In the genomic region with DNA sequence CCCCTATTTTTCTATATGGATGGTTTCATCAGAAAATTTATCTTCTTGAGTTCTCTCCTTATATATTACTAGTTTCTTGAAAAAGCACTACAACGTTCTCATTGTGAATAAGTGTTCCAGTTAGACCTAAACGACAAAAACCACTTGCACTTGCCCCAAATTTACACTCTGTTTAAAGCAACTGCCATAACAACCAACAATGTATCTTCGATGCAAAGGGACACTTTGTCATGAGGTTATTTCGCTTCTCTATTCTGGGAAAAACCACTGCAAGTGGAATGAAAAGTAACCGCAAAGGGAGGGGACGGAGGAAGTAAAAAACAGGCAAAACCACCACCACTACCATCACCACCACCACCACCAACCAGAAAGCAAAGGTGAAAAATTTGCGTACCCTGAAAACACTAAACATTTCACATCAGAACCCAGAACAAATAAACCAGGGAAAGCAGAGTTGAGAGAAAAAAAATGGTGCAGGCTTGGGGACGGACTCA, we compare ENCODE assay signal across 8 cellular contexts.
DNase-seq lines count a peak whose midpoint lies in the region; ATAC-seq and TF ChIP-seq lines count a peak whose summit lies in the region.

No MANE protein-coding gene starts in this region.

- no peaks in the 10 kb centered on the region for H3K36me3 ChIP-seq in iPS-15b (ENCODE audit: control insufficient read depth, insufficient read depth, low read length)

- H3K9ac ChIP-seq in iPS-15b (ENCODE audit: low read depth, low read length): peak overlapping the region; percentile 97

- no peaks in the 10 kb centered on the region for H3K9me3 ChIP-seq in iPS-15b (ENCODE audit: control insufficient read depth, insufficient read depth, low read length)

- no peak for ATAC-seq in HG03025 (IDR thresholded peaks at IDR 0.05; ENCODE audit: low FRiP score, unreplicated experiment)
- no peak for ATAC-seq in HG03280 (IDR thresholded peaks at IDR 0.05; ENCODE audit: unreplicated experiment)

- POLR2A ChIA-PET in GM10248 (lab: Yijun Ruan, JAX): no interaction called here

- TF ChIP-seq CTCF in GM10248 (IDR thresholded peaks at IDR 0.05; ENCODE audit: control extremely low read depth, extremely low read depth, low read depth, missing control alignments) (no peak), LNCaP clone FGC (IDR thresholded peaks at IDR 0.05; ENCODE audit: control insufficient read depth, extremely low read depth, insufficient read depth) (no peak)

- DNase-seq in GM10248 (ENCODE audit: extremely low spot score) (peak; percentile 48), LNCaP clone FGC (ENCODE audit: low read depth) (no peak), activated T-helper 1 cell treated with Interleukin-2 at 50 U/mL for 16 hours (ENCODE audit: low read depth) (peak; percentile 10), kidney glomerular epithelial cell (lab: John Stamatoyannopoulos, UW) (no peak)
- peak; percentile 3 to 15 for DNase-seq in stimulated activated CD8-positive, alpha-beta memory T cell treated with anti-CD3 and anti-CD28 coated beads, Interleukin-15, amount 100 ng/mL, for 4 hours (ENCODE audit: low read depth in 2 of 2)

- H3K4me1 ChIP-seq in iPS-15b (ENCODE audit: control insufficient read depth, insufficient read depth, low read length): peaks cover 3% of the 10 kb centered on the region

- CTCF ChIA-PET in GM10248 (lab: Yijun Ruan, JAX): interaction anchor here (0.7 to 3.1 kb wide), 16 partner anchors 9 to 270 kb away, joined by 3 to 17 read pairs (median 4); no protein-coding TSS in a partner anchor

- peak overlapping the region; percentile 73; the same call in 1 of the 2 replicates for H3K4me3 ChIP-seq in LNCaP clone FGC (ENCODE audit: low read depth, low read length)
- peak overlapping the region; percentile 83 for H3K4me3 ChIP-seq in iPS-15b (ENCODE audit: low read depth, low read length)

- no peaks in the 10 kb centered on the region for H3K27me3 ChIP-seq in iPS-15b (ENCODE audit: control insufficient read depth, insufficient read depth, low read length)

Comparison
In these comparisons a context has a peak if more than half of its experiments do, and no peak if none do; other contexts are left out.
1. DNase-seq: peak in GM10248 (single experiment), activated T-helper 1 cell treated with Interleukin-2 at 50 U/mL for 16 hours (single experiment) and stimulated activated CD8-positive, alpha-beta memory T cell treated with anti-CD3 and anti-CD28 coated beads, Interleukin-15, amount 100 ng/mL, for 4 hours (2 of 2); none in LNCaP clone FGC (single experiment) and kidney glomerular epithelial cell (single experiment).